ENCODE assay signal across 27 cellular contexts in genomic region chr12:111626230-111626629, GRCh38. TPM values are rescaled to one million over a fixed set of nuclear protein-coding genes. Genes with fewer than 3 reads are reported as not detected.
A peak's percentile ranks its signal among the peaks of the same experiment; 100 is the strongest.
DNase-seq lines count a peak whose midpoint lies in the region; ATAC-seq, FAIRE-seq and TF ChIP-seq lines count a peak whose summit lies in the region.
"Had no signal": no experiment of that assay in that cellular context is flagged by ENCODE, and none has a peak within 500 bp of the region (broad histone marks: within the 10 kb centered on the region; RNA-seq: fewer than 3 reads in every experiment).

No MANE protein-coding gene starts in this region.

- DNase-seq in T-helper 17 cell (no peak), K562 (ENCODE audit: extremely low read depth in 1 of 4, low spot score in 3 of 4) (no peak), NCI-H2029 treated with DMSO at 0.1 percent for 48 hours (lab: John Stamatoyannopoulos, UW) (no peak), aorta (no peak)
- DNase-seq: 8988T; ACHN; BE2C; C1 segment of cervical spinal cord; CD4-positive, alpha-beta memory T cell; CD4-positive, CD25-positive, alpha-beta regulatory T cell; CD8-positive, alpha-beta memory T cell; COR-L47; DMS 273 treated with DMSO at 0.1 percent for 48 hours; DMS153; DMS53; DMS79; DND-41; EL; GDM1 had no signal

- H3K36me3 Mint-ChIP-seq in T-helper 17 cell (ENCODE audit: low read depth): no peaks in the 10 kb centered on the region
- H3K36me3 Mint-ChIP-seq: CD14-positive monocyte; CD4-positive, alpha-beta memory T cell; CD4-positive, CD25-positive, alpha-beta regulatory T cell; CD8-positive, alpha-beta memory T cell had no signal

- H3K36me3 ChIP-seq in HEK293 (ENCODE audit: control insufficient read depth in 2 of 2, insufficient read depth in 1 of 2, low read length in 2 of 2) (no peaks in the 10 kb centered on the region), K562 (ENCODE audit: control insufficient read depth, insufficient read depth, low read length) (no peaks in the 10 kb centered on the region), aorta (ENCODE audit: control insufficient read depth in 1 of 2, insufficient read depth in 2 of 2, low read length in 1 of 2) (no peaks in the 10 kb centered on the region)
- H3K36me3 ChIP-seq: BE2C, BLaER1 had no signal

- peaks cover 7% of the 10 kb centered on the region for H3K27me3 Mint-ChIP-seq in T-helper 17 cell
- H3K27me3 Mint-ChIP-seq: CD4-positive, alpha-beta memory T cell; CD4-positive, CD25-positive, alpha-beta regulatory T cell had no signal

- H3K9me3 ChIP-seq in HEK293 (ENCODE audit: control insufficient read depth, insufficient read depth, low read depth, low read length) (no peaks in the 10 kb centered on the region), T-helper 17 cell (ENCODE audit: control insufficient read depth, low read length, poor library complexity, severe bottlenecking) (no peaks in the 10 kb centered on the region), K562 (replicated peaks; ENCODE audit: control insufficient read depth, insufficient read depth, low read depth, low read length) (no peaks in the 10 kb centered on the region), aorta (ENCODE audit: control insufficient read depth, low read length) (no peaks in the 10 kb centered on the region)
- H3K9me3 ChIP-seq: BE2C, BLaER1 had no signal

- CTCF ChIA-PET in HEK293 (lab: Yijun Ruan, JAX): interaction anchor here (0.5 kb wide), 1 partner anchor 230 kb away, joined by 3 read pairs; no protein-coding TSS in a partner anchor
- CTCF ChIA-PET in K562 (lab: Yijun Ruan, JAX; ENCODE audit: low intra/inter-chr PET ratio): no interaction called here

- no peak for TF ChIP-seq EP300 in K562 (IDR thresholded peaks at IDR 0.05; ENCODE audit: low read length)

- H3K27me3 ChIP-seq in K562 (ENCODE audit: control insufficient read depth in 2 of 2, insufficient read depth in 2 of 2, low read length in 2 of 2) (no peaks in the 10 kb centered on the region), aorta (ENCODE audit: control insufficient read depth in 1 of 2, insufficient read depth in 2 of 2, low read length in 1 of 2) (no peaks in the 10 kb centered on the region)
- H3K27me3 ChIP-seq: BE2C, BLaER1 had no signal

- no peaks in the 10 kb centered on the region for H3K4me1 Mint-ChIP-seq in T-helper 17 cell
- H3K4me1 Mint-ChIP-seq: CD14-positive monocyte; CD4-positive, alpha-beta memory T cell; CD4-positive, CD25-positive, alpha-beta regulatory T cell; CD8-positive, alpha-beta memory T cell had no signal

- no peak overlapping the region for H3K4me3 ChIP-seq in HEK293 (ENCODE audit: low read depth, low read length)
- H3K4me3 ChIP-seq in K562: no peak overlapping the region
- H3K4me3 ChIP-seq in aorta (ENCODE audit: low read length in 2 of 2): no peak overlapping the region
- H3K4me3 ChIP-seq: BLaER1, GM12878 had no signal

- no peaks in the 10 kb centered on the region for H3K79me2 ChIP-seq in K562 (ENCODE audit: control insufficient read depth, insufficient read depth, low read length)

- ATAC-seq in T-helper 17 cell: no peak
- ATAC-seq in K562: no peak
- ATAC-seq in aorta (ENCODE audit: low FRiP score): no peak
- no peak for ATAC-seq in HG03139 (IDR thresholded peaks at IDR 0.05; ENCODE audit: unreplicated experiment)
- ATAC-seq: GM12878 had no signal

- H3K4me1 ChIP-seq in HEK293 (ENCODE audit: control insufficient read depth, insufficient read depth, low read length): no peaks in the 10 kb centered on the region
- H3K4me1 ChIP-seq in K562 (replicated peaks in 1 of 2; ENCODE audit: control insufficient read depth in 2 of 2, insufficient read depth in 2 of 2, low read length in 2 of 2): peaks cover 3 to 12% of the 10 kb centered on the region in 2 experiments; a peak in 3 of 5 replicates
- no peaks in the 10 kb centered on the region for H3K4me1 ChIP-seq in aorta (ENCODE audit: control insufficient read depth in 1 of 2, insufficient read depth in 2 of 2, low read length in 2 of 2)
- H3K4me1 ChIP-seq: BE2C had no signal

- H3K27ac ChIP-seq in HEK293 (ENCODE audit: extremely low read depth, low read depth, low read length) (no peak overlapping the region), K562 (ENCODE audit: extremely low read depth, low read depth, low read length) (no peak overlapping the region), aorta (ENCODE audit: low read depth in 1 of 2, low read length in 2 of 2) (no peak overlapping the region)
- H3K27ac ChIP-seq: BLaER1 had no signal

- BruUV-seq in K562 (replicated peaks; lab: Mats Ljungman, UMichigan): no TSS peak

- POLR2A ChIA-PET in HEK293 (lab: Yijun Ruan, JAX) (no interaction called here), K562 (lab: Yijun Ruan, JAX) (interaction anchor here (1.1 to 1.4 kb wide), 2 partner anchors 10 to 32 kb away, joined by 3 to 4 read pairs; no protein-coding TSS in a partner anchor)

- no peak overlapping the region for H2AFZ ChIP-seq in K562 (ENCODE audit: low read depth, low read length)

- peak overlapping the region; percentile 1 for H3K27ac Mint-ChIP-seq in T-helper 17 cell
- H3K27ac Mint-ChIP-seq: CD14-positive monocyte; CD4-positive, alpha-beta memory T cell; CD4-positive, CD25-positive, alpha-beta regulatory T cell; CD8-positive, alpha-beta memory T cell had no signal

- intact Hi-C loops in K562 (cut with micrococcal nuclease) (no loop called here), aorta (cut with DNase I) (no loop called here)

- H4K20me1 ChIP-seq in K562 (replicated peaks; ENCODE audit: control insufficient read depth, insufficient read depth, low read length): no peaks in the 10 kb centered on the region
- H4K20me1 ChIP-seq: BLaER1 had no signal

- WGBS in K562 (ENCODE audit: insufficient coverage, low coverage, missing lambda C conversion rate): 81% methylated on average over 6 of the region's 6 CpGs
- 96% methylated on average over 6 of the region's 6 CpGs for WGBS in aorta, 2 donors

- no peak overlapping the region for H3K4me3 Mint-ChIP-seq in T-helper 17 cell
- H3K4me3 Mint-ChIP-seq: CD14-positive monocyte; CD4-positive, alpha-beta memory T cell; CD4-positive, CD25-positive, alpha-beta regulatory T cell; CD8-positive, alpha-beta memory T cell had no signal

- in situ Hi-C loops in K562 (cut with MboI): no loop called here

- FAIRE-seq in K562 (lab: Jason Lieb, UNC): no peak
- FAIRE-seq: A204.1, GM12878, GM12892, GM18507 had no signal

- no peak overlapping the region for H3K9ac ChIP-seq in K562 (ENCODE audit: insufficient read depth in 1 of 2, low read depth in 2 of 2, low read length in 2 of 2)
- H3K9ac ChIP-seq: BLaER1 had no signal

- no peak for TF ChIP-seq CTCF in HEK293 (tag by site-specific recombination; IDR thresholded peaks at IDR 0.05)
- no peak for TF ChIP-seq CTCF in K562 (IDR thresholded peaks at IDR 0.05 in 2 of 3, conservative IDR thresholded peaks at IDR 0.05 in 1 of 3; ENCODE audit: insufficient read depth in 2 of 3, low read depth in 1 of 3, low read length in 3 of 3)

- H3K9me1 ChIP-seq in K562 (ENCODE audit: control insufficient read depth, insufficient read depth, low read length): no peaks in the 10 kb centered on the region

- no peak for TF ChIP-seq POLR2A in K562 (conservative IDR thresholded peaks at IDR 0.05)

- no peak for TF ChIP-seq RAD21 in K562 (CRISPR knock-in tag; conservative IDR thresholded peaks at IDR 0.05 in 1 of 2, IDR thresholded peaks at IDR 0.05 in 1 of 2)

- H3K4me2 ChIP-seq in K562 (ENCODE audit: insufficient read depth, low read length): no peak overlapping the region
- H3K4me2 ChIP-seq: BLaER1 had no signal

RNA-seq across cellular contexts. Expression of gene ATXN2, which starts 27.1 kb away (rescaled TPM):
- total RNA-seq in T-helper 17 cell (10 to 100 TPM; 47.6 to 48.8 TPM), K562 (2014; rRNA removed) (16.8 and 20.6 TPM in 2 replicates), K562 (2014; rRNA removed; fragmentation: Illumina TruSeq; extraction: Trizol) (40.5 and 45.5 TPM in 2 replicates), K562 (2015; rRNA removed; fragmentation: Illumina TruSeq; extraction: Trizol) (29.6 and 32.1 TPM in 2 replicates), K562 (2021) (66.3 and 67.8 TPM in 2 replicates), aorta (10 to 100 TPM; 69.4 to 97.5 TPM)
- total RNA-seq in K562 (2011; cell fraction: chromatin; rRNA removed; ENCODE audit: low replicate concordance): 189 and 381 TPM in 2 replicates
- total RNA-seq in K562 (2011; cell fraction: nucleolus; rRNA removed): 126 and 146 TPM in 2 replicates
- 208 and 329 TPM in 2 replicates for total RNA-seq in K562 (2011; cell fraction: nucleoplasm; rRNA removed)
- polyA plus RNA-seq in K562 (2011; rRNA removed) (25.2 and 42.0 TPM in 2 replicates), K562 (2014; fragmentation: Illumina TruSeq; extraction: Trizol) (48.7 and 65.7 TPM in 2 replicates), K562 (2014; fragmentation: Nextera tagmentation; extraction: Ambion mirVana) (10 to 100 TPM; 20.1 to 21.7 TPM), K562 (2014; rRNA removed) (28.7 and 29.3 TPM in 2 replicates), aorta (10 to 100 TPM; 23.8 to 29.3 TPM)
- 43.2 and 49.1 TPM in 2 replicates for polyA plus RNA-seq in K562 (2011; cell fraction: cytosol; rRNA removed)
- 165 and 220 TPM in 2 replicates for polyA plus RNA-seq in K562 (2011; cell fraction: nucleus; rRNA removed)
- 41.1 and 48.9 TPM in 2 replicates for polyA plus RNA-seq in K562 (2012)
- polyA minus RNA-seq in K562 (2011; rRNA and poly(A)+ RNA removed): 74.8 and 77.5 TPM in 2 replicates
- polyA minus RNA-seq in K562 (2011; cell fraction: cytosol; rRNA and poly(A)+ RNA removed): 47.8 and 71.2 TPM in 2 replicates
- 55.2 and 75.5 TPM in 2 replicates for polyA minus RNA-seq in K562 (2011; cell fraction: nucleus; rRNA and poly(A)+ RNA removed)

RNA-seq across cellular contexts. Expression of gene BRAP, which starts 59.5 kb away (rescaled TPM):
- total RNA-seq in T-helper 17 cell (10 to 100 TPM; 18.1 to 24.3 TPM), K562 (2014; rRNA removed) (22.8 and 23.9 TPM in 2 replicates), K562 (2014; rRNA removed; fragmentation: Illumina TruSeq; extraction: Trizol) (28.5 and 30.5 TPM in 2 replicates), K562 (2015; rRNA removed; fragmentation: Illumina TruSeq; extraction: Trizol) (26.7 and 27.5 TPM in 2 replicates), K562 (2021) (28.8 and 30.8 TPM in 2 replicates), aorta (10 to 100 TPM; 14.0 to 18.0 TPM)
- total RNA-seq in K562 (2011; cell fraction: chromatin; rRNA removed; ENCODE audit: low replicate concordance): 27.3 and 35.1 TPM in 2 replicates
- total RNA-seq in K562 (2011; cell fraction: nucleolus; rRNA removed): 12.9 and 13.3 TPM in 2 replicates
- 18.3 and 21.4 TPM in 2 replicates for total RNA-seq in K562 (2011; cell fraction: nucleoplasm; rRNA removed)
- polyA plus RNA-seq in K562 (2011; rRNA removed) (25.1 and 30.6 TPM in 2 replicates), K562 (2014; fragmentation: Illumina TruSeq; extraction: Trizol) (29.9 and 32.6 TPM in 2 replicates), K562 (2014; fragmentation: Nextera tagmentation; extraction: Ambion mirVana) (1 to 10 TPM; 2.2 to 3.4 TPM), K562 (2014; rRNA removed) (17.7 and 20.9 TPM in 2 replicates), aorta (10 to 100 TPM in 1 of 2 donors, 1 to 10 TPM in 1; 4.9 to 11.8 TPM)
- 15.5 and 25.7 TPM in 2 replicates for polyA plus RNA-seq in K562 (2011; cell fraction: cytosol; rRNA removed)
- polyA plus RNA-seq in K562 (2011; cell fraction: nucleus; rRNA removed): 14.5 and 17.9 TPM in 2 replicates
- 17.4 and 18.7 TPM in 2 replicates for polyA plus RNA-seq in K562 (2012)
- polyA minus RNA-seq in K562 (2011; rRNA and poly(A)+ RNA removed): 87.4 and 98.4 TPM in 2 replicates
- polyA minus RNA-seq in K562 (2011; cell fraction: cytosol; rRNA and poly(A)+ RNA removed): 22.6 and 30.0 TPM in 2 replicates
- polyA minus RNA-seq in K562 (2011; cell fraction: nucleus; rRNA and poly(A)+ RNA removed): 6.7 and 13.4 TPM in 2 replicates

RNA-seq across cellular contexts. Expression of gene ACAD10, which starts 59.6 kb away (rescaled TPM):
- total RNA-seq in T-helper 17 cell (10 to 100 TPM; 25.1 to 27.9 TPM), K562 (2014; rRNA removed) (7.2 and 12.7 TPM in 2 replicates), K562 (2014; rRNA removed; fragmentation: Illumina TruSeq; extraction: Trizol) (9.4 and 12.0 TPM in 2 replicates), K562 (2015; rRNA removed; fragmentation: Illumina TruSeq; extraction: Trizol) (9.0 and 11.2 TPM in 2 replicates), K562 (2021) (18.8 and 19.2 TPM in 2 replicates), aorta (10 to 100 TPM; 16.0 to 27.9 TPM)
- total RNA-seq in K562 (2011; cell fraction: chromatin; rRNA removed; ENCODE audit: low replicate concordance): 132 and 204 TPM in 2 replicates
- total RNA-seq in K562 (2011; cell fraction: nucleolus; rRNA removed): 99.9 and 106 TPM in 2 replicates
- total RNA-seq in K562 (2011; cell fraction: nucleoplasm; rRNA removed): 82.3 and 93.6 TPM in 2 replicates
- polyA plus RNA-seq in K562 (2011; rRNA removed) (15.5 and 16.3 TPM in 2 replicates), K562 (2014; fragmentation: Illumina TruSeq; extraction: Trizol) (12.4 and 12.5 TPM in 2 replicates), K562 (2014; fragmentation: Nextera tagmentation; extraction: Ambion mirVana) (1 to 10 TPM; 2.3 to 5.0 TPM), K562 (2014; rRNA removed) (15.0 and 17.7 TPM in 2 replicates), aorta (10 to 100 TPM in 1 of 2 donors, 1 to 10 TPM in 1; 7.0 to 15.2 TPM)
- 9.5 and 12.3 TPM in 2 replicates for polyA plus RNA-seq in K562 (2011; cell fraction: cytosol; rRNA removed)
- 62.9 and 93.5 TPM in 2 replicates for polyA plus RNA-seq in K562 (2011; cell fraction: nucleus; rRNA removed)
- 9.6 and 21.6 TPM in 2 replicates for polyA plus RNA-seq in K562 (2012)
- 24.9 and 26.5 TPM in 2 replicates for polyA minus RNA-seq in K562 (2011; rRNA and poly(A)+ RNA removed)
- polyA minus RNA-seq in K562 (2011; cell fraction: cytosol; rRNA and poly(A)+ RNA removed): 14.3 and 23.9 TPM in 2 replicates
- polyA minus RNA-seq in K562 (2011; cell fraction: nucleus; rRNA and poly(A)+ RNA removed): 33.1 and 35.0 TPM in 2 replicates

Comparison
In these comparisons a context has a peak if more than half of its experiments do, and no peak if none do; other contexts are left out.
1. Of the 44 proteins assayed by ChIP-seq in both K562 and HEK293: peak only in K562: none; only in HEK293: none; in both: ZNF121; in neither: 43.